ENCODE assay signal across 6 cellular contexts in genomic region chr12:19804737-19805136, GRCh38.
"Had no signal": no experiment of that assay in that cellular context is flagged by ENCODE, and none has a peak within 500 bp of the region (broad histone marks: within the 10 kb centered on the region; RNA-seq: fewer than 3 reads in every experiment).

No MANE protein-coding gene starts in this region.

- FAIRE-seq: H1, H54, HTR-8/SVneo had no signal

- DNase-seq: H9, HCEC 1CT had no signal

- H3K4me3 ChIP-seq: GM23338 had no signal

- ATAC-seq: GM23338 had no signal

- H2AFZ ChIP-seq: GM23338 had no signal

- H3K4me2 ChIP-seq: GM23338 had no signal
